In genomic region chr7:42922017-42922753, GRCh38 we compare ENCODE assay signal across 1 cellular context.
TF ChIP-seq lines count a peak whose summit lies in the region.

No MANE protein-coding gene starts in this region.

TF ChIP-seq in K562, 482 proteins besides CTCF, POLR2A, EP300 and RAD21 (continued from another document and continues in another):
- TF ChIP-seq RREB1 (CRISPR knock-in tag; IDR thresholded peaks at IDR 0.05) (no peak), ZNF311 (CRISPR knock-in tag; IDR thresholded peaks at IDR 0.05) (no peak), ZNF655 (CRISPR knock-in tag; IDR thresholded peaks at IDR 0.05) (no peak), TEAD4 (IDR thresholded peaks at IDR 0.05; ENCODE audit: low read length) (peak; percentile 58; the same call in 1 of the 2 replicates), TEAD4 (CRISPR knock-in tag; IDR thresholded peaks at IDR 0.05; ENCODE audit: borderline replicate concordance) (no peak), TRIM24 (IDR thresholded peaks at IDR 0.05) (no peak), STAG1 (CRISPR knock-in tag; IDR thresholded peaks at IDR 0.05; ENCODE audit: borderline replicate concordance) (no peak), CREBBP (IDR thresholded peaks at IDR 0.05; ENCODE audit: low read depth, low read length) (no peak), MYNN (IDR thresholded peaks at IDR 0.05) (no peak), MYNN (CRISPR knock-in tag; IDR thresholded peaks at IDR 0.05) (no peak), PTRF (tag; IDR thresholded peaks at IDR 0.05) (no peak), HDGF (IDR thresholded peaks at IDR 0.05) (no peak), ATF3 (IDR thresholded peaks at IDR 0.05) (peak; percentile 81), ATF3 (CRISPR knock-in tag; conservative IDR thresholded peaks at IDR 0.05) (no peak), MXD1 (CRISPR knock-in tag; IDR thresholded peaks at IDR 0.05; ENCODE audit: borderline replicate concordance, poor library complexity, severe bottlenecking) (no peak), SAFB2 (IDR thresholded peaks at IDR 0.05; ENCODE audit: borderline replicate concordance, low read depth, low read length, severe bottlenecking) (no peak), HDAC1 (IDR thresholded peaks at IDR 0.05) (no peak), HDAC6 (IDR thresholded peaks at IDR 0.05; ENCODE audit: low read depth, low read length) (no peak), ZSCAN29 (IDR thresholded peaks at IDR 0.05) (no peak), ILF3 (IDR thresholded peaks at IDR 0.05; ENCODE audit: borderline replicate concordance) (no peak), TEAD2 (tag; IDR thresholded peaks at IDR 0.05) (no peak), SRSF1 (IDR thresholded peaks at IDR 0.05; ENCODE audit: low read depth, low read length) (no peak), NFYB (IDR thresholded peaks at IDR 0.05; ENCODE audit: extremely low read depth, insufficient read length) (no peak), ZNF445 (CRISPR knock-in tag; IDR thresholded peaks at IDR 0.05; ENCODE audit: low read depth) (no peak), TSC22D4 (tag; IDR thresholded peaks at IDR 0.05) (no peak), CREB5 (CRISPR knock-in tag; IDR thresholded peaks at IDR 0.05) (no peak), IRF9 (tag; IDR thresholded peaks at IDR 0.05) (no peak), SMAD3 (CRISPR knock-in tag; conservative IDR thresholded peaks at IDR 0.05) (no peak), GMEB1 (CRISPR knock-in tag; IDR thresholded peaks at IDR 0.05) (no peak), STAT6 (CRISPR knock-in tag; IDR thresholded peaks at IDR 0.05) (no peak), TBP (optimal IDR thresholded peaks at IDR 0.05; ENCODE audit: low read depth, low read length) (no peak), CCNT2 (IDR thresholded peaks at IDR 0.05; ENCODE audit: borderline replicate concordance, extremely low read depth, insufficient read length, low read depth, low read length) (no peak), TGIF2 (CRISPR knock-in tag; IDR thresholded peaks at IDR 0.05) (no peak), ZNF217 (CRISPR knock-in tag; IDR thresholded peaks at IDR 0.05) (no peak), KDM4B (IDR thresholded peaks at IDR 0.05; ENCODE audit: borderline replicate concordance in 2 of 2, low read depth in 1 of 2) (no peak), TCF3 (CRISPR knock-in tag; IDR thresholded peaks at IDR 0.05) (peak; percentile 38; the same call in 1 of the 2 replicates), TAL1 (IDR thresholded peaks at IDR 0.05) (peak; percentile 67), ZBTB11 (CRISPR knock-in tag; IDR thresholded peaks at IDR 0.05) (no peak), NR0B1 (IDR thresholded peaks at IDR 0.05; ENCODE audit: partially characterized antibody) (no peak), ZNF143 (CRISPR knock-in tag; IDR thresholded peaks at IDR 0.05) (no peak), ZNF280B (CRISPR knock-in tag; IDR thresholded peaks at IDR 0.05) (no peak), CBX1 (IDR thresholded peaks at IDR 0.05; ENCODE audit: low read depth) (no peak)
